ENCODE assay signal across 1 cellular context in genomic region chr12:45216297-45216982, GRCh38.
TF ChIP-seq lines count a peak whose summit lies in the region.

No MANE protein-coding gene starts in this region.

TF ChIP-seq in K562, 482 proteins besides CTCF, POLR2A, EP300 and RAD21 (continued from another document and continues in another):
- no peak for TF ChIP-seq ATF2 (CRISPR knock-in tag; IDR thresholded peaks at IDR 0.05)
- no peak for TF ChIP-seq PCBP1 (IDR thresholded peaks at IDR 0.05; ENCODE audit: low read depth, low read length, poor library complexity, severe bottlenecking)
- TF ChIP-seq, protein P1, sequence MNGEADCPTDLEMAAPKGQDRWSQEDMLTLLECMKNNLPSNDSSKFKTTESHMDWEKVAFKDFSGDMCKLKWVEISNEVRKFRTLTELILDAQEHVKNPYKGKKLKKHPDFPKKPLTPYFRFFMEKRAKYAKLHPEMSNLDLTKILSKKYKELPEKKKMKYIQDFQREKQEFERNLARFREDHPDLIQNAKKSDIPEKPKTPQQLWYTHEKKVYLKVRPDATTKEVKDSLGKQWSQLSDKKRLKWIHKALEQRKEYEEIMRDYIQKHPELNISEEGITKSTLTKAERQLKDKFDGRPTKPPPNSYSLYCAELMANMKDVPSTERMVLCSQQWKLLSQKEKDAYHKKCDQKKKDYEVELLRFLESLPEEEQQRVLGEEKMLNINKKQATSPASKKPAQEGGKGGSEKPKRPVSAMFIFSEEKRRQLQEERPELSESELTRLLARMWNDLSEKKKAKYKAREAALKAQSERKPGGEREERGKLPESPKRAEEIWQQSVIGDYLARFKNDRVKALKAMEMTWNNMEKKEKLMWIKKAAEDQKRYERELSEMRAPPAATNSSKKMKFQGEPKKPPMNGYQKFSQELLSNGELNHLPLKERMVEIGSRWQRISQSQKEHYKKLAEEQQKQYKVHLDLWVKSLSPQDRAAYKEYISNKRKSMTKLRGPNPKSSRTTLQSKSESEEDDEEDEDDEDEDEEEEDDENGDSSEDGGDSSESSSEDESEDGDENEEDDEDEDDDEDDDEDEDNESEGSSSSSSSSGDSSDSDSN (IDR thresholded peaks at IDR 0.05; ENCODE audit: borderline replicate concordance in 1 of 2, low read depth in 2 of 2, low read length in 2 of 2), result peak; percentile 62 to 77; a peak in 2 of 4 replicates
- no peak for TF ChIP-seq DNMT1 (IDR thresholded peaks at IDR 0.05)
- TF ChIP-seq L3MBTL2 (IDR thresholded peaks at IDR 0.05), result peak; percentile 16
- TF ChIP-seq PHTF2 (CRISPR knock-in tag; IDR thresholded peaks at IDR 0.05), result no peak
- TF ChIP-seq ZNF507 (tag; conservative IDR thresholded peaks at IDR 0.05), result no peak
- peak; percentile 85 for TF ChIP-seq RBBP5 (IDR thresholded peaks at IDR 0.05; ENCODE audit: borderline replicate concordance, insufficient read depth, low read length, poor library complexity, severe bottlenecking)
- TF ChIP-seq ZSCAN29 (IDR thresholded peaks at IDR 0.05), result no peak
- no peak for TF ChIP-seq ELF2 (CRISPR knock-in tag; IDR thresholded peaks at IDR 0.05)
- 0 out of 2 replicates have a peak, but pooled peaks have one; percentile 6 for TF ChIP-seq SP1 (CRISPR knock-in tag; IDR thresholded peaks at IDR 0.05)
- no peak for TF ChIP-seq KDM1A (IDR thresholded peaks at IDR 0.05)
- TF ChIP-seq EHMT2 (IDR thresholded peaks at IDR 0.05), result no peak
- TF ChIP-seq ERF (CRISPR knock-in tag; IDR thresholded peaks at IDR 0.05), result no peak
- TF ChIP-seq, protein P2, sequence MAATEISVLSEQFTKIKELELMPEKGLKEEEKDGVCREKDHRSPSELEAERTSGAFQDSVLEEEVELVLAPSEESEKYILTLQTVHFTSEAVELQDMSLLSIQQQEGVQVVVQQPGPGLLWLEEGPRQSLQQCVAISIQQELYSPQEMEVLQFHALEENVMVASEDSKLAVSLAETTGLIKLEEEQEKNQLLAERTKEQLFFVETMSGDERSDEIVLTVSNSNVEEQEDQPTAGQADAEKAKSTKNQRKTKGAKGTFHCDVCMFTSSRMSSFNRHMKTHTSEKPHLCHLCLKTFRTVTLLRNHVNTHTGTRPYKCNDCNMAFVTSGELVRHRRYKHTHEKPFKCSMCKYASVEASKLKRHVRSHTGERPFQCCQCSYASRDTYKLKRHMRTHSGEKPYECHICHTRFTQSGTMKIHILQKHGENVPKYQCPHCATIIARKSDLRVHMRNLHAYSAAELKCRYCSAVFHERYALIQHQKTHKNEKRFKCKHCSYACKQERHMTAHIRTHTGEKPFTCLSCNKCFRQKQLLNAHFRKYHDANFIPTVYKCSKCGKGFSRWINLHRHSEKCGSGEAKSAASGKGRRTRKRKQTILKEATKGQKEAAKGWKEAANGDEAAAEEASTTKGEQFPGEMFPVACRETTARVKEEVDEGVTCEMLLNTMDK (IDR thresholded peaks at IDR 0.05; ENCODE audit: borderline replicate concordance, insufficient read depth, low read depth, low read length, poor library complexity, severe bottlenecking), result peak; percentile 14
- TF ChIP-seq SMARCA4 (IDR thresholded peaks at IDR 0.05), result no peak
- TF ChIP-seq ZNF785 (CRISPR knock-in tag; IDR thresholded peaks at IDR 0.05), result no peak
- TF ChIP-seq HMGXB4 (CRISPR knock-in tag; IDR thresholded peaks at IDR 0.05), result peak; percentile 70; the same call in 1 of the 2 replicates
- TF ChIP-seq ZNF75A (CRISPR knock-in tag; IDR thresholded peaks at IDR 0.05), result no peak
- TF ChIP-seq ZNF408 (CRISPR knock-in tag; IDR thresholded peaks at IDR 0.05; ENCODE audit: low read depth), result no peak
- TF ChIP-seq FUS (optimal IDR thresholded peaks at IDR 0.05; ENCODE audit: low read depth, low read length), result peak; percentile 32
- TF ChIP-seq, protein P3, sequence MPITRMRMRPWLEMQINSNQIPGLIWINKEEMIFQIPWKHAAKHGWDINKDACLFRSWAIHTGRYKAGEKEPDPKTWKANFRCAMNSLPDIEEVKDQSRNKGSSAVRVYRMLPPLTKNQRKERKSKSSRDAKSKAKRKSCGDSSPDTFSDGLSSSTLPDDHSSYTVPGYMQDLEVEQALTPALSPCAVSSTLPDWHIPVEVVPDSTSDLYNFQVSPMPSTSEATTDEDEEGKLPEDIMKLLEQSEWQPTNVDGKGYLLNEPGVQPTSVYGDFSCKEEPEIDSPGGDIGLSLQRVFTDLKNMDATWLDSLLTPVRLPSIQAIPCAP (CRISPR knock-in tag; IDR thresholded peaks at IDR 0.05; ENCODE audit: borderline replicate concordance), result no peak
- TF ChIP-seq, protein P4, sequence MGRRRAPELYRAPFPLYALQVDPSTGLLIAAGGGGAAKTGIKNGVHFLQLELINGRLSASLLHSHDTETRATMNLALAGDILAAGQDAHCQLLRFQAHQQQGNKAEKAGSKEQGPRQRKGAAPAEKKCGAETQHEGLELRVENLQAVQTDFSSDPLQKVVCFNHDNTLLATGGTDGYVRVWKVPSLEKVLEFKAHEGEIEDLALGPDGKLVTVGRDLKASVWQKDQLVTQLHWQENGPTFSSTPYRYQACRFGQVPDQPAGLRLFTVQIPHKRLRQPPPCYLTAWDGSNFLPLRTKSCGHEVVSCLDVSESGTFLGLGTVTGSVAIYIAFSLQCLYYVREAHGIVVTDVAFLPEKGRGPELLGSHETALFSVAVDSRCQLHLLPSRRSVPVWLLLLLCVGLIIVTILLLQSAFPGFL (CRISPR knock-in tag; IDR thresholded peaks at IDR 0.05), result no peak
- 0 out of 2 replicates have a peak, but pooled peaks have one; percentile 27 for TF ChIP-seq LARP7 (IDR thresholded peaks at IDR 0.05)
- TF ChIP-seq E2F1 (CRISPR knock-in tag; IDR thresholded peaks at IDR 0.05), result 0 out of 2 replicates have a peak, but pooled peaks have one; percentile 58
- TF ChIP-seq, protein P5, sequence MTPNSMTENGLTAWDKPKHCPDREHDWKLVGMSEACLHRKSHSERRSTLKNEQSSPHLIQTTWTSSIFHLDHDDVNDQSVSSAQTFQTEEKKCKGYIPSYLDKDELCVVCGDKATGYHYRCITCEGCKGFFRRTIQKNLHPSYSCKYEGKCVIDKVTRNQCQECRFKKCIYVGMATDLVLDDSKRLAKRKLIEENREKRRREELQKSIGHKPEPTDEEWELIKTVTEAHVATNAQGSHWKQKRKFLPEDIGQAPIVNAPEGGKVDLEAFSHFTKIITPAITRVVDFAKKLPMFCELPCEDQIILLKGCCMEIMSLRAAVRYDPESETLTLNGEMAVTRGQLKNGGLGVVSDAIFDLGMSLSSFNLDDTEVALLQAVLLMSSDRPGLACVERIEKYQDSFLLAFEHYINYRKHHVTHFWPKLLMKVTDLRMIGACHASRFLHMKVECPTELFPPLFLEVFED (CRISPR knock-in tag; conservative IDR thresholded peaks at IDR 0.05), result no peak
- no peak for TF ChIP-seq RBM17 (IDR thresholded peaks at IDR 0.05; ENCODE audit: borderline replicate concordance, low read depth, low read length)
- TF ChIP-seq NCOA6 (IDR thresholded peaks at IDR 0.05), result 0 out of 2 replicates have a peak, but pooled peaks have one; percentile 37
- TF ChIP-seq TAL1 (IDR thresholded peaks at IDR 0.05), result no peak
- TF ChIP-seq ZBTB7A (IDR thresholded peaks at IDR 0.05; ENCODE audit: borderline replicate concordance, control insufficient read depth, low read depth, low read length), result peak; percentile 32; the same call in 1 of the 2 replicates
- TF ChIP-seq, protein P6, sequence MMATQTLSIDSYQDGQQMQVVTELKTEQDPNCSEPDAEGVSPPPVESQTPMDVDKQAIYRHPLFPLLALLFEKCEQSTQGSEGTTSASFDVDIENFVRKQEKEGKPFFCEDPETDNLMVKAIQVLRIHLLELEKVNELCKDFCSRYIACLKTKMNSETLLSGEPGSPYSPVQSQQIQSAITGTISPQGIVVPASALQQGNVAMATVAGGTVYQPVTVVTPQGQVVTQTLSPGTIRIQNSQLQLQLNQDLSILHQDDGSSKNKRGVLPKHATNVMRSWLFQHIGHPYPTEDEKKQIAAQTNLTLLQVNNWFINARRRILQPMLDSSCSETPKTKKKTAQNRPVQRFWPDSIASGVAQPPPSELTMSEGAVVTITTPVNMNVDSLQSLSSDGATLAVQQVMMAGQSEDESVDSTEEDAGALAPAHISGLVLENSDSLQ (IDR thresholded peaks at IDR 0.05), result peak; percentile 33; the same call in 1 of the 2 replicates
- TF ChIP-seq NR2C1 (IDR thresholded peaks at IDR 0.05), result no peak
- TF ChIP-seq NR2C1 (tag; IDR thresholded peaks at IDR 0.05), result no peak
- TF ChIP-seq ZNF354B (CRISPR knock-in tag; IDR thresholded peaks at IDR 0.05), result no peak
- TF ChIP-seq KDM2B (CRISPR knock-in tag; IDR thresholded peaks at IDR 0.05), result 0 out of 2 replicates have a peak, but pooled peaks have one; percentile 6
- no peak for TF ChIP-seq ZFP36 (IDR thresholded peaks at IDR 0.05; ENCODE audit: low read depth, low read length, partially characterized antibody)
- no peak for TF ChIP-seq TRIM25 (IDR thresholded peaks at IDR 0.05; ENCODE audit: borderline replicate concordance)
- TF ChIP-seq BRD9 (IDR thresholded peaks at IDR 0.05; ENCODE audit: low read depth, partially characterized antibody), result no peak
- no peak for TF ChIP-seq ETV1 (tag; conservative IDR thresholded peaks at IDR 0.05; ENCODE audit: low read depth)
- TF ChIP-seq ARID3B (CRISPR knock-in tag; IDR thresholded peaks at IDR 0.05; ENCODE audit: borderline replicate concordance), result no peak
- no peak for TF ChIP-seq FOXJ3 (CRISPR knock-in tag; IDR thresholded peaks at IDR 0.05)
- no peak for TF ChIP-seq NFYB (IDR thresholded peaks at IDR 0.05; ENCODE audit: extremely low read depth, insufficient read length)
- no peak for TF ChIP-seq ZC3H4 (CRISPR knock-in tag; IDR thresholded peaks at IDR 0.05; ENCODE audit: borderline replicate concordance)
- no peak for TF ChIP-seq IFI16 (CRISPR knock-in tag; IDR thresholded peaks at IDR 0.05)
- TF ChIP-seq NONO (IDR thresholded peaks at IDR 0.05; ENCODE audit: low read depth in 2 of 2, low read length in 1 of 2), result peak in 1 of 2 experiments; percentile 28; a peak in 1 of 4 replicates
- TF ChIP-seq ZNF324 (CRISPR knock-in tag; IDR thresholded peaks at IDR 0.05), result no peak
- TF ChIP-seq, protein P7, sequence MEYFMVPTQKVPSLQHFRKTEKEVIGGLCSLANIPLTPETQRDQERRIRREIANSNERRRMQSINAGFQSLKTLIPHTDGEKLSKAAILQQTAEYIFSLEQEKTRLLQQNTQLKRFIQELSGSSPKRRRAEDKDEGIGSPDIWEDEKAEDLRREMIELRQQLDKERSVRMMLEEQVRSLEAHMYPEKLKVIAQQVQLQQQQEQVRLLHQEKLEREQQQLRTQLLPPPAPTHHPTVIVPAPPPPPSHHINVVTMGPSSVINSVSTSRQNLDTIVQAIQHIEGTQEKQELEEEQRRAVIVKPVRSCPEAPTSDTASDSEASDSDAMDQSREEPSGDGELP (CRISPR knock-in tag; IDR thresholded peaks at IDR 0.05; ENCODE audit: borderline replicate concordance), result 0 out of 2 replicates have a peak, but pooled peaks have one; percentile 25
- no peak for TF ChIP-seq POU5F1 (IDR thresholded peaks at IDR 0.05; ENCODE audit: borderline replicate concordance, low read depth, low read length, partially characterized antibody)
- TF ChIP-seq RBM25 (IDR thresholded peaks at IDR 0.05; ENCODE audit: low read depth, low read length, severe bottlenecking), result no peak
- TF ChIP-seq BACH1 (tag; IDR thresholded peaks at IDR 0.05), result no peak
